Comparison of ENCODE assay signal across 16 cellular contexts in genomic region chr3:73442886-73443285, GRCh38.
A peak's percentile ranks its signal among the peaks of the same experiment; 100 is the strongest.
DNase-seq lines count a peak whose midpoint lies in the region; ATAC-seq and TF ChIP-seq lines count a peak whose summit lies in the region.
"Had no signal": no experiment of that assay in that cellular context is flagged by ENCODE, and none has a peak within 500 bp of the region (broad histone marks: within the 10 kb centered on the region; RNA-seq: fewer than 3 reads in every experiment).

No MANE protein-coding gene starts in this region.

- no peak overlapping the region for H2AK5ac ChIP-seq in H9 (ENCODE audit: insufficient read length, low read length)

- no peak for TF ChIP-seq POLR2A in ovary (IDR thresholded peaks at IDR 0.05)

- H3K14ac ChIP-seq in H9 (ENCODE audit: insufficient read depth, low read length) = no peak overlapping the region

- no peak overlapping the region for H4K5ac ChIP-seq in H9 (ENCODE audit: insufficient read length, low read depth, low read length)

- H3K9me3 ChIP-seq in H9 (ENCODE audit: control insufficient read depth, low read depth, low read length) (no peaks in the 10 kb centered on the region), stomach smooth muscle (ENCODE audit: control insufficient read depth in 2 of 2, low read length in 2 of 2) (no peaks in the 10 kb centered on the region), ovary (no peaks in the 10 kb centered on the region)
- H3K9me3 ChIP-seq: Caco-2 had no signal

- H3K23me2 ChIP-seq in H9 (ENCODE audit: insufficient read length, low read depth, low read length, poor library complexity, severe bottlenecking) = no peaks in the 10 kb centered on the region

- DNase-seq in H9 (no peak), chondrocyte (ENCODE audit: low spot score) (no peak), head of caudate nucleus (peak in 35 of 42 donors; percentile 18 to 82 (median 50)), substantia nigra (lab: John Stamatoyannopoulos, UW) (no peak), ovary (no peak)
- no peak for DNase-seq in stimulated activated naive CD8-positive, alpha-beta T cell treated with anti-CD3 and anti-CD28 coated beads, Interleukin-15, amount 100 ng/mL, for 72 hours
- DNase-seq: ACHN; AML-193; Caco-2; CD4-positive, alpha-beta T cell; GDM1; GM23248 had no signal

- H3K27me3 ChIP-seq in H9 (ENCODE audit: insufficient read depth, low read length) (no peaks in the 10 kb centered on the region), stomach smooth muscle (ENCODE audit: control insufficient read depth in 1 of 2, insufficient read depth in 2 of 2, low read length in 2 of 2) (no peaks in the 10 kb centered on the region), ovary (no peaks in the 10 kb centered on the region)

- intact Hi-C loops in head of caudate nucleus (cut with DNase I) (no loop called here), ovary (cut with DNase I) (no loop called here)

- H2BK12ac ChIP-seq in H9 (ENCODE audit: insufficient read length, low read depth, low read length) = no peak overlapping the region

- ATAC-seq in stimulated activated naive CD8-positive, alpha-beta T cell treated with anti-CD3 and anti-CD28 coated beads, Interleukin-15, amount 100 ng/mL, for 72 hours = no peak
- ATAC-seq: HCT116 had no signal

- no peak overlapping the region for H3K4me2 ChIP-seq in H9 (ENCODE audit: insufficient read depth, insufficient read length, low read length)

- H3K27ac ChIP-seq in H9 (ENCODE audit: insufficient read length, low read depth, low read length) (no peak overlapping the region), stomach smooth muscle (ENCODE audit: low read length) (peak overlapping the region; percentile 18), substantia nigra (ENCODE audit: low read depth, low read length, poor library complexity, severe bottlenecking) (no peak overlapping the region), ovary (no peak overlapping the region)
- H3K27ac ChIP-seq: C4-2B, GM23248, HL-60 had no signal

- no peak for TF ChIP-seq EP300 in ovary (IDR thresholded peaks at IDR 0.05)

- H3K9ac ChIP-seq in H9 (ENCODE audit: extremely low read depth, insufficient read length, low read length) (no peak overlapping the region), stomach smooth muscle (ENCODE audit: low read length in 2 of 2) (no peak overlapping the region)
- H3K9ac ChIP-seq: GM23248 had no signal

- H3K4me3 Mint-ChIP-seq in H9 (no peak overlapping the region), chondrocyte (ENCODE audit: unreplicated experiment) (no peak overlapping the region)
- no peak overlapping the region for H3K4me3 Mint-ChIP-seq in stimulated activated naive CD8-positive, alpha-beta T cell treated with anti-CD3 and anti-CD28 coated beads, Interleukin-15, amount 100 ng/mL, for 72 hours
- H3K4me3 Mint-ChIP-seq: CD4-positive, alpha-beta T cell had no signal

- no peak overlapping the region for H2BK120ac ChIP-seq in H9 (ENCODE audit: low read depth, low read length, poor library complexity, severe bottlenecking)

- H3K4me3 ChIP-seq in stomach smooth muscle (ENCODE audit: low read length in 2 of 2) (no peak overlapping the region), ovary (no peak overlapping the region)
- H3K4me3 ChIP-seq: GM23248 had no signal

- no peaks in the 10 kb centered on the region for H3K9me3 Mint-ChIP-seq in H9
- no peaks in the 10 kb centered on the region for H3K9me3 Mint-ChIP-seq in chondrocyte (ENCODE audit: low read depth)
- H3K9me3 Mint-ChIP-seq in stimulated activated naive CD8-positive, alpha-beta T cell treated with anti-CD3 and anti-CD28 coated beads, Interleukin-15, amount 100 ng/mL, for 72 hours = no peaks in the 10 kb centered on the region
- H3K9me3 Mint-ChIP-seq: CD4-positive, alpha-beta T cell had no signal

- H3K27me3 Mint-ChIP-seq in H9 (ENCODE audit: low read depth) (no peaks in the 10 kb centered on the region), chondrocyte (ENCODE audit: low read depth) (no peaks in the 10 kb centered on the region)
- no peaks in the 10 kb centered on the region for H3K27me3 Mint-ChIP-seq in stimulated activated naive CD8-positive, alpha-beta T cell treated with anti-CD3 and anti-CD28 coated beads, Interleukin-15, amount 100 ng/mL, for 72 hours
- H3K27me3 Mint-ChIP-seq: CD4-positive, alpha-beta T cell had no signal

- H3K18ac ChIP-seq in H9 (ENCODE audit: insufficient read length, low read depth, low read length) = no peak overlapping the region

- no peak overlapping the region for H3K4ac ChIP-seq in H9 (ENCODE audit: low read depth, low read length)

- H3K4me1 ChIP-seq in H9 (ENCODE audit: insufficient read depth, low read length) (no peaks in the 10 kb centered on the region), stomach smooth muscle (ENCODE audit: control insufficient read depth, insufficient read depth, low read length) (peaks cover 55% of the 10 kb centered on the region), ovary (ENCODE audit: insufficient read depth) (peaks cover 19% of the 10 kb centered on the region)
- H3K4me1 ChIP-seq: Caco-2 had no signal

- peaks cover 0 to 3% of the 10 kb centered on the region in 2 donors for H3K36me3 ChIP-seq in stomach smooth muscle (ENCODE audit: control insufficient read depth in 2 of 2, insufficient read depth in 2 of 2, low read length in 2 of 2)
- H3K36me3 ChIP-seq in ovary = no peaks in the 10 kb centered on the region

- H3K56ac ChIP-seq in H9 (ENCODE audit: insufficient read length, low read depth, low read length) = no peak overlapping the region

- H3K79me2 ChIP-seq in H9 (ENCODE audit: insufficient read depth, low read length) = no peaks in the 10 kb centered on the region

- no peak overlapping the region for H2AFZ ChIP-seq in H9 (ENCODE audit: low read length)
- H2AFZ ChIP-seq: GM23248 had no signal

- H3K4me1 Mint-ChIP-seq in H9 (peaks cover 5 to 11% of the 10 kb centered on the region in 2 experiments), chondrocyte (ENCODE audit: low read depth) (peaks cover 13% of the 10 kb centered on the region)
- no peaks in the 10 kb centered on the region for H3K4me1 Mint-ChIP-seq in stimulated activated naive CD8-positive, alpha-beta T cell treated with anti-CD3 and anti-CD28 coated beads, Interleukin-15, amount 100 ng/mL, for 72 hours

- H3T11ph ChIP-seq in H9 (ENCODE audit: low read length) = no peak overlapping the region

- H3K27ac Mint-ChIP-seq in H9 (peak overlapping the region in 2 of 3 experiments; percentile 15 to 49; a peak in 3 of 7 replicates), chondrocyte (ENCODE audit: unreplicated experiment) (peak overlapping the region; percentile 58)
- H3K27ac Mint-ChIP-seq in stimulated activated naive CD8-positive, alpha-beta T cell treated with anti-CD3 and anti-CD28 coated beads, Interleukin-15, amount 100 ng/mL, for 72 hours = no peak overlapping the region
- H3K27ac Mint-ChIP-seq: CD4-positive, alpha-beta T cell had no signal

- no peak overlapping the region for H3K23ac ChIP-seq in H9 (ENCODE audit: insufficient read length, low read depth, low read length)

- no peak overlapping the region for H4K91ac ChIP-seq in H9 (ENCODE audit: insufficient read length, low read depth, low read length)

- H2BK15ac ChIP-seq in H9 (ENCODE audit: low read depth, low read length) = no peak overlapping the region

- H2BK5ac ChIP-seq in H9 (ENCODE audit: insufficient read length, low read length) = no peak overlapping the region

- WGBS in H9 (ENCODE audit: extremely low coverage, insufficient read length, low lambda C conversion rate) = no CpG with 5 or more reads among the region's 7 CpGs
- 92 to 98% (median 95%) methylated on average over 7 of the region's 7 CpGs for WGBS in ovary, 3 donors

- TF ChIP-seq CTCF in H9 (conservative IDR thresholded peaks at IDR 0.05) (no peak), chondrocyte (IDR thresholded peaks at IDR 0.05) (no peak), ovary (IDR thresholded peaks at IDR 0.05) (no peak)

- no peak overlapping the region for H4K8ac ChIP-seq in H9 (replicated peaks; ENCODE audit: insufficient read length, low read depth, low read length)

- 0 out of 7 replicates have a peak, but pooled peaks cover 0 to 3% (median 0%) of the 10 kb centered on the region in 3 experiments for H3K36me3 Mint-ChIP-seq in H9 (ENCODE audit: insufficient read depth in 1 of 3, low read depth in 3 of 3)
- no peaks in the 10 kb centered on the region for H3K36me3 Mint-ChIP-seq in chondrocyte (ENCODE audit: low read depth)

- H2BK20ac ChIP-seq in H9 (ENCODE audit: low read depth, low read length, poor library complexity, severe bottlenecking) = no peak overlapping the region

- no peaks in the 10 kb centered on the region for H4K20me1 ChIP-seq in H9 (ENCODE audit: control insufficient read depth, insufficient read depth, insufficient read length)

- no peaks in the 10 kb centered on the region for H3K79me1 ChIP-seq in H9 (ENCODE audit: insufficient read depth, low read depth, low read length, poor library complexity, severe bottlenecking)

Comparison
In these comparisons a context has a peak if more than half of its experiments do, and no peak if none do; other contexts are left out.
1. DNase-seq: peak in head of caudate nucleus (35 of 42); none in H9 (single experiment), chondrocyte (single experiment), substantia nigra (0 of 49), stimulated activated naive CD8-positive, alpha-beta T cell treated with anti-CD3 and anti-CD28 coated beads, Interleukin-15, amount 100 ng/mL, for 72 hours (0 of 2) and ovary (0 of 5).
2. H3K27ac Mint-ChIP-seq: peak in H9 (2 of 3) and chondrocyte (single experiment); none in stimulated activated naive CD8-positive, alpha-beta T cell treated with anti-CD3 and anti-CD28 coated beads, Interleukin-15, amount 100 ng/mL, for 72 hours (0 of 2).